ENCODE assay signal across 12 cellular contexts in the genomic region with DNA sequence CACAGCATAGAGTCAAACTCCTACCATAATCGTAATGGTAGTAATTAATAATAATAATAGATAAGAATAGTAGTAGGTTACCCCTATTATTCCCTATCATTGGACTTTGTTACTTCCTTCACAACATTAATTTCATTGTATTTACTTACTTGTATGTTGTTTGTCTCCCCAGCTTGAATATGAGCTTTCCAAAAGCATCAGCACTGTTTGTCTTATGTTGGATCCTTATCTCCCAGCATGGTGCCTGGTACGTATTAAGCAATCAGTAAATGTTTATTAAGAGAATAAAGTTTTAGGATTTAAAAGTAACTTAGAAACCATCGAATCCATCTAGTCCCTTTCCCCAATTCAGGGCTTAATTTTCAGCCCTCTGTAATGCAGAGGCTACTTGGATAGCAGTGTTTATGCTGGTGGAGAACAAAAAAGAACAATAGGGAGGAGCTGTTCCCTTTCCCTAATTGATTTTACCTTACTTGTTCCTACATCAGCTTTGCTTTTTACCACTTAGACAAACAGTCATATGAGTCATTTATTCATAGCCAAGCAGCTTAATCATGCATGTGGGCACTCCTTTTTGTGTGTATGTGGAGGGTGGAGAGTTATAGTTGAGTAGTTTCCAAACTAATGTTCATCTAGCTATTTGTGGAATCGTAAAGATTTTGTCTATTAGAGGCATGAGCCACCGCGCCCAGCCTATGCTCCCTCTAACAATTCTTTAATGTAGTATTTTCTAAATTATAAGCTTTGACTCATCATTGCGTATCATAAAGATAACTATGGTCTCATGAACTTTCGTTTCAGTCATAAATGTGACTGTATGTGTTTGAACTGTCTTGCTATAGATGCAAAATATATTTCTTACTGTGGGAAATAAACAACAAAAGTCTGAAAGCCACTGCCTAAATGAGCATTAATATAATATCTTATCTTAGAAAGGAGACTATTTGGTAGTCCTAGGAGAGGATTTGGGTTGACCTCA. TPM values are rescaled to one million over a fixed set of nuclear protein-coding genes. Genes with fewer than 3 reads are reported as not detected.
DNase-seq lines count a peak whose midpoint lies in the region; ATAC-seq and TF ChIP-seq lines count a peak whose summit lies in the region.
"Had no signal": no experiment of that assay in that cellular context is flagged by ENCODE, and none has a peak within 500 bp of the region (broad histone marks: within the 10 kb centered on the region; RNA-seq: fewer than 3 reads in every experiment).

No MANE protein-coding gene starts in this region.

- H3K9me3 ChIP-seq in mammary epithelial cell (replicated peaks; ENCODE audit: insufficient read depth, low read length) (no peaks in the 10 kb centered on the region), body of pancreas (no peaks in the 10 kb centered on the region)
- H3K9me3 ChIP-seq: tibial artery had no signal

- no peaks in the 10 kb centered on the region for H3K36me3 ChIP-seq in mammary epithelial cell (ENCODE audit: insufficient read depth, low read length)
- no peaks in the 10 kb centered on the region for H3K36me3 ChIP-seq in body of pancreas (replicated peaks in 1 of 2; ENCODE audit: insufficient read depth in 1 of 2, low read depth in 2 of 2)
- H3K36me3 ChIP-seq: cardiac muscle cell, tibial artery had no signal

- no peak for TF ChIP-seq CTCF in mammary epithelial cell (conservative IDR thresholded peaks at IDR 0.05 in 1 of 2, IDR thresholded peaks at IDR 0.05 in 1 of 2; ENCODE audit: extremely low read depth in 1 of 2, insufficient read depth in 1 of 2, low read depth in 1 of 2, low read length in 2 of 2)
- no peak for TF ChIP-seq CTCF in body of pancreas (IDR thresholded peaks at IDR 0.05)

- WGBS in mammary epithelial cell (ENCODE audit: low coverage, missing lambda C conversion rate) = 40% methylated on average over 8 of the region's 8 CpGs
- WGBS in body of pancreas, 2 donors = 69% methylated on average over 8 of the region's 8 CpGs

- intact Hi-C loops in mammary epithelial cell (cut with micrococcal nuclease) (loop anchor here (1.0 to 2.0 kb wide), 2 partner anchors 14 to 21 kb away; a partner anchor contains a TSS), body of pancreas (cut with DNase I) (no loop called here)

- in situ Hi-C loops in mammary epithelial cell (cut with MboI; ENCODE audit: low sequenced_read_pairs in 2 of 2) = no loop called here

- dilution Hi-C loops in mammary epithelial cell (cut with HindIII; ENCODE audit: low sequenced_read_pairs) = no loop called here

- no peaks in the 10 kb centered on the region for H4K20me1 ChIP-seq in mammary epithelial cell (ENCODE audit: insufficient read depth, low read length)

- peak overlapping the region; percentile 1 to 34 (median 31) for H3K4me3 ChIP-seq in mammary epithelial cell (replicated peaks in 1 of 3; ENCODE audit: insufficient read depth in 1 of 3, low read depth in 2 of 3, low read length in 3 of 3)
- no peak overlapping the region for H3K4me3 ChIP-seq in body of pancreas
- H3K4me3 ChIP-seq: cardiac muscle cell, tibial artery had no signal

- no peak for TF ChIP-seq POLR2A in body of pancreas (IDR thresholded peaks at IDR 0.05)

- peak overlapping the region; percentile 76 for H3K4me2 ChIP-seq in mammary epithelial cell (ENCODE audit: insufficient read depth, low read depth, low read length)

- ATAC-seq in left lobe of liver (peak; percentile 71), body of pancreas (no peak)

- H3K9ac ChIP-seq in mammary epithelial cell (ENCODE audit: insufficient read depth, low read length) = peak overlapping the region; percentile 41

- DNase-seq in AG20443 (ENCODE audit: low spot score) = peak; percentile 53
- DNase-seq in LoVo (ENCODE audit: low spot score) = peak; percentile 77
- DNase-seq in mammary epithelial cell = peak; percentile 88
- DNase-seq in left lobe of liver (ENCODE audit: low spot score) = no peak
- DNase-seq in body of pancreas = no peak
- DNase-seq in activated CD4-positive, alpha-beta T cell treated with anti-CD3 and anti-CD28 coated beads for 1 hour = no peak
- no peak for DNase-seq in activated naive CD4-positive, alpha-beta T cell (lab: John Stamatoyannopoulos, UW)
- DNase-seq in NCI-H82 (lab: John Stamatoyannopoulos, UW) = no peak
- DNase-seq: NCI-H1436 treated with DMSO at 0.1 percent for 48 hours, SHP77 treated with DMSO at 0.1 percent for 48 hours, tibial artery had no signal

- CTCF ChIA-PET in mammary epithelial cell (lab: Charles Lee; ENCODE audit: low non-redundant PET) = no interaction called here

- H2AFZ ChIP-seq in mammary epithelial cell (ENCODE audit: low read depth, low read length) = peak overlapping the region; percentile 27

- H3K4me1 ChIP-seq in mammary epithelial cell (ENCODE audit: insufficient read depth, low read length) = peaks cover 27% of the 10 kb centered on the region
- no peaks in the 10 kb centered on the region for H3K4me1 ChIP-seq in body of pancreas
- H3K4me1 ChIP-seq: tibial artery had no signal

- H3K27me3 ChIP-seq in mammary epithelial cell (ENCODE audit: insufficient read depth, low read length) (no peaks in the 10 kb centered on the region), body of pancreas (no peaks in the 10 kb centered on the region)
- H3K27me3 ChIP-seq: cardiac muscle cell, tibial artery had no signal

- TSS peak; percentile 70 for BruUV-seq in mammary epithelial cell (replicated peaks; lab: Mats Ljungman, UMichigan)

- H3K79me2 ChIP-seq in mammary epithelial cell (ENCODE audit: insufficient read depth, low read length) = no peaks in the 10 kb centered on the region

- H3K27ac ChIP-seq in mammary epithelial cell (ENCODE audit: insufficient read depth, low read depth, low read length) = peak overlapping the region; percentile 86
- H3K27ac ChIP-seq in body of pancreas = no peak overlapping the region
- H3K27ac ChIP-seq: cardiac muscle cell, tibial artery had no signal

RNA-seq across cellular contexts. Expression of a gene that starts 20.9 kb away (rescaled TPM):
- 10 to 100 TPM; 35.8 to 79.2 TPM for total RNA-seq in mammary epithelial cell
- 25.7 TPM for polyA plus RNA-seq in mammary epithelial cell
- polyA minus RNA-seq in mammary epithelial cell = 55.4 TPM
- 16.2 TPM for total RNA-seq in left lobe of liver
- total RNA-seq in body of pancreas = 10 to 100 TPM in 1 of 2 donors, 1 to 10 TPM in 1; 9.9 to 23.3 TPM

Comparison
In these comparisons a context has a peak if more than half of its experiments do, and no peak if none do; other contexts are left out.
1. DNase-seq: peak in AG20443 (single experiment), LoVo (single experiment) and mammary epithelial cell (single experiment); none in left lobe of liver (single experiment), body of pancreas (0 of 4), activated CD4-positive, alpha-beta T cell treated with anti-CD3 and anti-CD28 coated beads for 1 hour (single experiment), activated naive CD4-positive, alpha-beta T cell (0 of 4) and NCI-H82 (single experiment).
2. H3K4me3 ChIP-seq: peak in mammary epithelial cell (3 of 3); none in body of pancreas (0 of 2).